Comparison of ENCODE assay signal across 19 cellular contexts in the genomic region with DNA sequence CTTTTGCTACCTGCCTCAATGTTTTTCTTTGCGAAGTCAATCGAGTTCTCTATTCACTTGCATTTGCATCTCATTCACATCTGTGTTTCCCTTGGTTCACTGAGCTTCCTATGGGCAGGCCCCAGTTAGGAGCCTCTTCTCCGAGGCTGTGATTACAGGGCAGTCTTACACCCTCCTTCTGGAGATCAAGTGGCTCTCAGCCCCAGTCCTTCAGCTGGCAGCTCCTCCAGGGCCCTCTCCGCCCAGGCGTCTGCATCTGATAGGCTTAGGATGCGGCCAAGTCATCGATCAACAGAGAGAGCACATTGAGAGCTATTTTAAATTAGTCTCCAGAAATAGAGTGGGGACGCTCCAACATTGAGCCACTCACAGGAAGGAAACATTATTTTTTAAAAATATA. TPM values are rescaled to one million over a fixed set of nuclear protein-coding genes. Genes with fewer than 3 reads are reported as not detected.
DNase-seq lines count a peak whose midpoint lies in the region; ATAC-seq and TF ChIP-seq lines count a peak whose summit lies in the region.
"Had no signal": no experiment of that assay in that cellular context is flagged by ENCODE, and none has a peak within 500 bp of the region (broad histone marks: within the 10 kb centered on the region; RNA-seq: fewer than 3 reads in every experiment).

No MANE protein-coding gene starts in this region.

- DNase-seq in H7: peak; percentile 44
- DNase-seq in NCI-H82 (lab: John Stamatoyannopoulos, UW): peak; percentile 94
- DNase-seq in hepatocyte (ENCODE audit: low spot score): no peak
- no peak for DNase-seq in gastrocnemius medialis
- DNase-seq in activated gamma-delta T cell (lab: John Stamatoyannopoulos, UW): no peak
- no peak for DNase-seq in activated naive CD4-positive, alpha-beta T cell treated with anti-CD3 and anti-CD28 coated beads, Interleukin-2, amount 10 ng/mL, durations not matched to agents 7 days and 5 days
- DNase-seq in activated CD4-positive, alpha-beta T cell treated with anti-CD3 and anti-CD28 coated beads for 48 hours: no peak
- no peak for DNase-seq in activated CD4-positive, alpha-beta memory T cell treated with anti-CD3 and anti-CD28 coated beads for 36 hours
- DNase-seq: activated CD4-positive, alpha-beta T cell treated with anti-CD3 and anti-CD28 coated beads, Interleukin-2, amount 50 U/mL, for 48 hours; aorta; BE2C; cortex of kidney; HFFc6; KG1; left cardiac atrium; PC-9 had no signal

- H3K27ac ChIP-seq in hepatocyte (peak overlapping the region; percentile 27), gastrocnemius medialis (peak overlapping the region; percentile 14 to 38 (median 33))
- H3K27ac ChIP-seq: PC-9 had no signal

- CTCF ChIA-PET in activated naive CD4-positive, alpha-beta T cell treated with anti-CD3 and anti-CD28 coated beads, Interleukin-2, amount 10 ng/mL, durations not matched to agents 7 days and 5 days (lab: Charles Lee): no interaction called here
- CTCF ChIA-PET in activated CD4-positive, alpha-beta memory T cell treated with anti-CD3 and anti-CD28 coated beads for 36 hours (lab: Charles Lee): interaction anchor here (0.8 to 1.0 kb wide), 2 partner anchors 78 to 156 kb away, joined by 3 read pairs; no protein-coding TSS in a partner anchor

- H3K9me3 Mint-ChIP-seq in activated naive CD4-positive, alpha-beta T cell treated with anti-CD3 and anti-CD28 coated beads, Interleukin-2, amount 10 ng/mL, durations not matched to agents 7 days and 5 days: no peaks in the 10 kb centered on the region
- no peaks in the 10 kb centered on the region for H3K9me3 Mint-ChIP-seq in activated CD4-positive, alpha-beta memory T cell treated with anti-CD3 and anti-CD28 coated beads for 36 hours
- H3K9me3 Mint-ChIP-seq: HFFc6; stimulated activated naive CD8-positive, alpha-beta T cell treated with anti-CD3 and anti-CD28 coated beads, Interleukin-15, Interleukin-2, amounts not matched to agents 100 ng/mL and 50 ng/mL, for 24 hours had no signal

- H3K79me2 ChIP-seq in hepatocyte: peaks cover 100% of the 10 kb centered on the region

- H3K4me3 Mint-ChIP-seq in activated naive CD4-positive, alpha-beta T cell treated with anti-CD3 and anti-CD28 coated beads, Interleukin-2, amount 10 ng/mL, durations not matched to agents 7 days and 5 days: no peak overlapping the region
- H3K4me3 Mint-ChIP-seq in activated CD4-positive, alpha-beta memory T cell treated with anti-CD3 and anti-CD28 coated beads for 36 hours: no peak overlapping the region
- H3K4me3 Mint-ChIP-seq: HFFc6; stimulated activated naive CD8-positive, alpha-beta T cell treated with anti-CD3 and anti-CD28 coated beads, Interleukin-15, Interleukin-2, amounts not matched to agents 100 ng/mL and 50 ng/mL, for 24 hours had no signal

- peaks cover 12% of the 10 kb centered on the region for H3K4me1 Mint-ChIP-seq in activated naive CD4-positive, alpha-beta T cell treated with anti-CD3 and anti-CD28 coated beads, Interleukin-2, amount 10 ng/mL, durations not matched to agents 7 days and 5 days
- peaks cover 26% of the 10 kb centered on the region for H3K4me1 Mint-ChIP-seq in activated CD4-positive, alpha-beta memory T cell treated with anti-CD3 and anti-CD28 coated beads for 36 hours (ENCODE audit: low read depth)

- intact Hi-C loops in gastrocnemius medialis (cut with DNase I; ENCODE audit: low total_unique reads): no loop called here
- intact Hi-C loops in activated CD4-positive, alpha-beta memory T cell treated with anti-CD3 and anti-CD28 coated beads for 36 hours (cut with micrococcal nuclease): no loop called here

- POLR2A ChIA-PET in activated CD4-positive, alpha-beta memory T cell treated with anti-CD3 and anti-CD28 coated beads for 36 hours (lab: Charles Lee): interaction anchor here (1.4 kb wide), 1 partner anchor 9 kb away, joined by 3 read pairs; no protein-coding TSS in a partner anchor

- no peak for TF ChIP-seq POLR2A in gastrocnemius medialis (IDR thresholded peaks at IDR 0.05)

- no peak overlapping the region for H3K27ac Mint-ChIP-seq in activated naive CD4-positive, alpha-beta T cell treated with anti-CD3 and anti-CD28 coated beads, Interleukin-2, amount 10 ng/mL, durations not matched to agents 7 days and 5 days
- H3K27ac Mint-ChIP-seq in activated CD4-positive, alpha-beta memory T cell treated with anti-CD3 and anti-CD28 coated beads for 36 hours: no peak overlapping the region
- H3K27ac Mint-ChIP-seq: HFFc6; progenitor cell of endocrine pancreas; stimulated activated naive CD8-positive, alpha-beta T cell treated with anti-CD3 and anti-CD28 coated beads, Interleukin-15, Interleukin-2, amounts not matched to agents 100 ng/mL and 50 ng/mL, for 24 hours had no signal

- H3K9me3 ChIP-seq in hepatocyte (ENCODE audit: low read depth): no peaks in the 10 kb centered on the region
- no peaks in the 10 kb centered on the region for H3K9me3 ChIP-seq in gastrocnemius medialis
- H3K9me3 ChIP-seq: BE2C had no signal

- H3K4me1 ChIP-seq in hepatocyte (ENCODE audit: insufficient read depth) (peaks cover 10% of the 10 kb centered on the region), gastrocnemius medialis (peaks cover 72 to 84% of the 10 kb centered on the region in 2 donors)

- H2AFZ ChIP-seq in hepatocyte: no peak overlapping the region
- H2AFZ ChIP-seq: PC-9 had no signal

- H3K36me3 ChIP-seq in H7 (replicated peaks; ENCODE audit: control insufficient read depth, insufficient read depth, low read length) (no peaks in the 10 kb centered on the region), hepatocyte (replicated peaks; ENCODE audit: insufficient read depth, low read depth) (no peaks in the 10 kb centered on the region), gastrocnemius medialis (no peaks in the 10 kb centered on the region)
- H3K36me3 ChIP-seq: BE2C had no signal

- 76% methylated on average over 8 of the region's 8 CpGs for WGBS in hepatocyte (ENCODE audit: low lambda C conversion rate, missing lambda C conversion rate)

- no peak for TF ChIP-seq CTCF in hepatocyte (IDR thresholded peaks at IDR 0.05; ENCODE audit: poor library complexity)
- TF ChIP-seq CTCF in gastrocnemius medialis (IDR thresholded peaks at IDR 0.05 in 4 of 5, conservative IDR thresholded peaks at IDR 0.05 in 1 of 5): no peak

- H3K9me2 ChIP-seq in hepatocyte (replicated peaks; ENCODE audit: insufficient read depth): no peaks in the 10 kb centered on the region

- no peak for ATAC-seq in gastrocnemius medialis
- ATAC-seq: esophagus mucosa, left cardiac atrium had no signal

- in situ Hi-C loops in gastrocnemius medialis (cut with MboI; ENCODE audit: low sequenced_read_pairs in 4 of 4): no loop called here

- no peaks in the 10 kb centered on the region for H3K36me3 Mint-ChIP-seq in activated naive CD4-positive, alpha-beta T cell treated with anti-CD3 and anti-CD28 coated beads, Interleukin-2, amount 10 ng/mL, durations not matched to agents 7 days and 5 days
- peaks cover 8% of the 10 kb centered on the region for H3K36me3 Mint-ChIP-seq in activated CD4-positive, alpha-beta memory T cell treated with anti-CD3 and anti-CD28 coated beads for 36 hours

- peak overlapping the region; percentile 44 for H3K4me2 ChIP-seq in hepatocyte
- H3K4me2 ChIP-seq: PC-9 had no signal

- no peaks in the 10 kb centered on the region for H3K27me3 ChIP-seq in H7 (ENCODE audit: control insufficient read depth, insufficient read depth, low read length)
- no peaks in the 10 kb centered on the region for H3K27me3 ChIP-seq in hepatocyte
- no peaks in the 10 kb centered on the region for H3K27me3 ChIP-seq in gastrocnemius medialis
- H3K27me3 ChIP-seq: BE2C had no signal

- H3K4me3 ChIP-seq in H7 (ENCODE audit: insufficient read depth, low read depth, low read length) (no peak overlapping the region), hepatocyte (no peak overlapping the region), gastrocnemius medialis (no peak overlapping the region)
- H3K4me3 ChIP-seq: PC-9 had no signal

- H4K20me1 ChIP-seq in hepatocyte (ENCODE audit: insufficient read depth, poor library complexity, severe bottlenecking): peaks cover 15% of the 10 kb centered on the region

- H3K27me3 Mint-ChIP-seq in activated naive CD4-positive, alpha-beta T cell treated with anti-CD3 and anti-CD28 coated beads, Interleukin-2, amount 10 ng/mL, durations not matched to agents 7 days and 5 days: no peaks in the 10 kb centered on the region
- H3K27me3 Mint-ChIP-seq in activated CD4-positive, alpha-beta memory T cell treated with anti-CD3 and anti-CD28 coated beads for 36 hours: no peaks in the 10 kb centered on the region
- H3K27me3 Mint-ChIP-seq: progenitor cell of endocrine pancreas; stimulated activated naive CD8-positive, alpha-beta T cell treated with anti-CD3 and anti-CD28 coated beads, Interleukin-15, Interleukin-2, amounts not matched to agents 100 ng/mL and 50 ng/mL, for 24 hours had no signal

RNA-seq across cellular contexts. Expression of gene MBNL2, which starts 44.2 kb away (rescaled TPM):
- total RNA-seq in H7 (2014; rRNA removed; shearing (Covaris generic)): 0.37 and 1.0 TPM in 2 replicates
- total RNA-seq in hepatocyte (96.8 and 97.9 TPM in 2 replicates), gastrocnemius medialis (10 to 100 TPM; 47.9 to 92.0 (median 71.3) TPM)
- polyA plus RNA-seq in hepatocyte: 27.4 and 33.8 TPM in 2 replicates
- total RNA-seq in activated CD4-positive, alpha-beta memory T cell treated with anti-CD3 and anti-CD28 coated beads for 36 hours: 10 to 100 TPM; 23.4 to 24.6 TPM

Comparison
In these comparisons a context has a peak if more than half of its experiments do, and no peak if none do; other contexts are left out.
1. DNase-seq: peak in H7 (single experiment) and NCI-H82 (single experiment); none in hepatocyte (single experiment), gastrocnemius medialis (0 of 2), activated gamma-delta T cell (single experiment), activated naive CD4-positive, alpha-beta T cell treated with anti-CD3 and anti-CD28 coated beads, Interleukin-2, amount 10 ng/mL, durations not matched to agents 7 days and 5 days (single experiment), activated CD4-positive, alpha-beta T cell treated with anti-CD3 and anti-CD28 coated beads for 48 hours (single experiment) and activated CD4-positive, alpha-beta memory T cell treated with anti-CD3 and anti-CD28 coated beads for 36 hours (single experiment).
2. RNA of gene MBNL2, which starts 44.2 kb away (total RNA-seq): 96.8 to 97.9 TPM in hepatocyte, 47.9 to 92.0 TPM in gastrocnemius medialis and 23.4 to 24.6 TPM in activated CD4-positive, alpha-beta memory T cell treated with anti-CD3 and anti-CD28 coated beads for 36 hours; 0.37 to 1.0 TPM in H7; every median in the first group is over 10 times any median in the second.